In the genomic region with DNA sequence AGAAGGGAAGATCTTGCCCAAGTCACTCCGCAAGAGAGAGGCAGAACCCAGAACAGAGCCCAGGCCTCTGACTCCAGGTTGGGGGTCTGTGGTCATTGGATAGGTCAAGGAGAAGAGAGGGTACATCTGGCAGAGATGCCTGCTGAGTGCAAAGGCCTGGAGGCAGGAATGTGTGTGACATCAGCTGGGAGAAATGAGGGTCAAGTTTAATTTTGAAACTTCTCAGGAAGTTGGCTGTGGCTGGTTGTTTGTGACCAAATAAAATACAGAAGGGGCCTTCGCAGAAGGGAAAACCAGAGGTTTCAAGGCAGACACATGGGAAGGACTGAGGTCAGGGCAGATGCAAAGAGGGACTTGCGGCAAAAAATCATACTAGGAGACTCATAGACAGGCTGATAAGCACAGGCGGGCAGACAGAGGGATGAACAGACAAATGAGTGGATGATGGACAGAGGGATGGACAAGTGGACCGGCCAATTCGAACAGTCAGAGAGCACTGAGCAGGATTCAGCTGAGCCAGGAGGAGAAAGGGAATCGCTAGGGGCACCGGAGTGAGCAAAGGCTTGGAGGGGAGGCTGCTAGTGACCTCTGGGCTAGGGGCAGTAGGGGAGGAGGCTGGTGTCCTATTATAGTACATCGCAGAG, we compare ENCODE assay signal across 25 cellular contexts. TPM values are rescaled to one million over a fixed set of nuclear protein-coding genes. Genes with fewer than 3 reads are reported as not detected.
A peak's percentile ranks its signal among the peaks of the same experiment; 100 is the strongest.
DNase-seq lines count a peak whose midpoint lies in the region; TF ChIP-seq lines count a peak whose summit lies in the region.
"Had no signal": no experiment of that assay in that cellular context is flagged by ENCODE, and none has a peak within 500 bp of the region (broad histone marks: within the 10 kb centered on the region; RNA-seq: fewer than 3 reads in every experiment).

No MANE protein-coding gene starts in this region.

- WGBS in GM23248 (ENCODE audit: low coverage in 1 of 2, low lambda C conversion rate in 2 of 2, missing lambda C conversion rate in 2 of 2), 2 experiments = 78 to 80% methylated on average over 9 of the region's 9 CpGs
- 91 to 92% methylated on average over 8 of the region's 9 CpGs for WGBS in endodermal cell (ENCODE audit: insufficient coverage in 1 of 2, insufficient read length in 1 of 2), 2 experiments

- H3K36me3 ChIP-seq in GM23248 (ENCODE audit: low read depth) (no peaks in the 10 kb centered on the region), endodermal cell (ENCODE audit: control insufficient read depth, insufficient read depth, low read length) (no peaks in the 10 kb centered on the region)
- H3K36me3 ChIP-seq: breast epithelium, spleen, transverse colon had no signal

- H3K27ac ChIP-seq in AG04450 (ENCODE audit: low read depth, low read length) = no peak overlapping the region
- no peak overlapping the region for H3K27ac ChIP-seq in GM23248
- H3K27ac ChIP-seq in endodermal cell (ENCODE audit: low read depth, low read length) = no peak overlapping the region
- H3K27ac ChIP-seq: KMS-11, transverse colon had no signal

- DNase-seq in AG04450 (ENCODE audit: low read depth, low spot score) (no peak), GM23248 (peak; percentile 24), endodermal cell (no peak), neural crest cell (ENCODE audit: low read depth, low spot score) (no peak), NCI-H82 treated with DMSO at 0.1 percent for 48 hours (lab: John Stamatoyannopoulos, UW; ENCODE audit: unreplicated experiment) (no peak), putamen (ENCODE audit: low spot score) (no peak), DMS153 treated with DMSO at 0.1 percent for 48 hours (lab: John Stamatoyannopoulos, UW; ENCODE audit: unreplicated experiment) (no peak)
- DNase-seq in activated CD4-positive, alpha-beta T cell treated with anti-CD3 and anti-CD28 coated beads, Interleukin-2, amount 10 ng/mL, durations not matched to agents 24 days and 14 days = no peak
- DNase-seq: activated gamma-delta T cell treated with Interleukin-2 at 50 U/mL for 16 hours; activated T-cell treated with anti-CD3 and anti-CD28 coated beads, Interleukin-2, amount 50 U/mL, for 1 hour; CD4-positive, CD25-positive, alpha-beta regulatory T cell; H7; hippocampal formation; MV-4-11; NCI-H1694 treated with DMSO at 0.1 percent for 48 hours; NCI-H2171 treated with DMSO at 0.1 percent for 48 hours; NCI-H526; spleen; stimulated activated CD4-positive, alpha-beta T cell treated with anti-CD3 and anti-CD28 coated beads, Interleukin-4, amount 100 ng/mL, for 1 hour; transverse colon had no signal

- H3K9me3 Mint-ChIP-seq in endodermal cell (no peaks in the 10 kb centered on the region), neural crest cell (no peaks in the 10 kb centered on the region)
- no peaks in the 10 kb centered on the region for H3K9me3 Mint-ChIP-seq in activated CD4-positive, alpha-beta T cell treated with anti-CD3 and anti-CD28 coated beads, Interleukin-2, amount 10 ng/mL, durations not matched to agents 24 days and 14 days
- H3K9me3 Mint-ChIP-seq: CD4-positive, CD25-positive, alpha-beta regulatory T cell; stimulated activated naive CD8-positive, alpha-beta T cell treated with anti-CD3 and anti-CD28 coated beads, Interleukin-15, Interleukin-2, amounts not matched to agents 100 ng/mL and 50 ng/mL, for 24 hours had no signal

- H4K20me1 ChIP-seq in GM23248 (ENCODE audit: insufficient read depth) = no peaks in the 10 kb centered on the region

- H2AFZ ChIP-seq in GM23248 = no peak overlapping the region

- H3K9me2 ChIP-seq in GM23248 (ENCODE audit: insufficient read depth) = no peaks in the 10 kb centered on the region

- no peak overlapping the region for H3K4me2 ChIP-seq in GM23248 (ENCODE audit: unreplicated experiment)
- H3K4me2 ChIP-seq: KMS-11 had no signal

- H3K27me3 ChIP-seq in AG04450 (ENCODE audit: control insufficient read depth, insufficient read depth, low read length) = peaks cover 62% of the 10 kb centered on the region
- peaks cover 24% of the 10 kb centered on the region for H3K27me3 ChIP-seq in GM23248 (replicated peaks; ENCODE audit: insufficient read depth)
- peaks cover 14% of the 10 kb centered on the region for H3K27me3 ChIP-seq in endodermal cell (ENCODE audit: control insufficient read depth, insufficient read depth, low read length, poor library complexity, severe bottlenecking)
- H3K27me3 ChIP-seq: breast epithelium had no signal

- no peaks in the 10 kb centered on the region for H3K4me1 ChIP-seq in GM23248 (ENCODE audit: insufficient read depth)
- H3K4me1 ChIP-seq in endodermal cell (ENCODE audit: control insufficient read depth, insufficient read depth, low read length) = no peaks in the 10 kb centered on the region
- H3K4me1 ChIP-seq: breast epithelium, spleen, transverse colon had no signal

- H3K9ac ChIP-seq in GM23248 (no peak overlapping the region), endodermal cell (ENCODE audit: extremely low read depth, low read length, poor library complexity, severe bottlenecking) (no peak overlapping the region)
- H3K9ac ChIP-seq: KMS-11 had no signal

- in situ Hi-C loops in GM23248 (cut with MboI) = loop anchor here (10.0 to 25.0 kb wide), 2 partner anchors 187 to 320 kb away; partner anchors contain the start of genes RASSF1, SLC38A3 and ZMYND10

- H3K9me3 ChIP-seq in AG04450 (ENCODE audit: control insufficient read depth, insufficient read depth, low read length) (no peaks in the 10 kb centered on the region), GM23248 (ENCODE audit: low read depth) (no peaks in the 10 kb centered on the region), endodermal cell (ENCODE audit: control insufficient read depth, low read length) (no peaks in the 10 kb centered on the region)
- H3K9me3 ChIP-seq: breast epithelium, spleen, transverse colon had no signal

- POLR2A ChIA-PET in AG04450 (lab: Yijun Ruan, JAX) = no interaction called here

- intact Hi-C loops in activated CD4-positive, alpha-beta T cell treated with anti-CD3 and anti-CD28 coated beads, Interleukin-2, amount 10 ng/mL, durations not matched to agents 24 days and 14 days (cut with micrococcal nuclease) = no loop called here

- TF ChIP-seq CTCF in AG04450 (IDR thresholded peaks at IDR 0.05; ENCODE audit: low read depth, low read length) = 0 out of 2 replicates have a peak, but pooled peaks have one; percentile 17
- peak; percentile 32 for TF ChIP-seq CTCF in endodermal cell (conservative IDR thresholded peaks at IDR 0.05)
- TF ChIP-seq CTCF in neural crest cell (conservative IDR thresholded peaks at IDR 0.05) = no peak

- CTCF ChIA-PET in AG04450 (lab: Charles Lee) = interaction anchor here (1.5 kb wide), 1 partner anchor 10 kb away, joined by 5 read pairs; no protein-coding TSS in a partner anchor

- no peaks in the 10 kb centered on the region for H3K36me3 Mint-ChIP-seq in endodermal cell (ENCODE audit: low read depth)
- no peaks in the 10 kb centered on the region for H3K36me3 Mint-ChIP-seq in neural crest cell (ENCODE audit: low read depth)
- H3K36me3 Mint-ChIP-seq in activated CD4-positive, alpha-beta T cell treated with anti-CD3 and anti-CD28 coated beads, Interleukin-2, amount 10 ng/mL, durations not matched to agents 24 days and 14 days (ENCODE audit: low read depth) = no peaks in the 10 kb centered on the region
- H3K36me3 Mint-ChIP-seq: CD4-positive, CD25-positive, alpha-beta regulatory T cell had no signal

- H3K79me2 ChIP-seq in GM23248 (ENCODE audit: insufficient read depth) = no peaks in the 10 kb centered on the region

- H3K27ac Mint-ChIP-seq in endodermal cell (no peak overlapping the region), neural crest cell (ENCODE audit: unreplicated experiment) (peak overlapping the region; percentile 9)
- no peak overlapping the region for H3K27ac Mint-ChIP-seq in activated CD4-positive, alpha-beta T cell treated with anti-CD3 and anti-CD28 coated beads, Interleukin-2, amount 10 ng/mL, durations not matched to agents 24 days and 14 days
- H3K27ac Mint-ChIP-seq: CD4-positive, CD25-positive, alpha-beta regulatory T cell; stimulated activated naive CD8-positive, alpha-beta T cell treated with anti-CD3 and anti-CD28 coated beads, Interleukin-15, Interleukin-2, amounts not matched to agents 100 ng/mL and 50 ng/mL, for 24 hours had no signal

- no peak overlapping the region for H3K4me3 Mint-ChIP-seq in endodermal cell
- H3K4me3 Mint-ChIP-seq in neural crest cell = no peak overlapping the region
- no peak overlapping the region for H3K4me3 Mint-ChIP-seq in activated CD4-positive, alpha-beta T cell treated with anti-CD3 and anti-CD28 coated beads, Interleukin-2, amount 10 ng/mL, durations not matched to agents 24 days and 14 days
- H3K4me3 Mint-ChIP-seq: CD4-positive, CD25-positive, alpha-beta regulatory T cell; stimulated activated naive CD8-positive, alpha-beta T cell treated with anti-CD3 and anti-CD28 coated beads, Interleukin-15, Interleukin-2, amounts not matched to agents 100 ng/mL and 50 ng/mL, for 24 hours had no signal

- H3K27me3 Mint-ChIP-seq in endodermal cell (ENCODE audit: insufficient read depth) = peaks cover 22% of the 10 kb centered on the region
- no peaks in the 10 kb centered on the region for H3K27me3 Mint-ChIP-seq in neural crest cell (ENCODE audit: low read depth)
- peaks cover 61% of the 10 kb centered on the region for H3K27me3 Mint-ChIP-seq in activated CD4-positive, alpha-beta T cell treated with anti-CD3 and anti-CD28 coated beads, Interleukin-2, amount 10 ng/mL, durations not matched to agents 24 days and 14 days

- H3F3A ChIP-seq in GM23248 (ENCODE audit: insufficient read depth) = no peaks in the 10 kb centered on the region

- H3K4me3 ChIP-seq in AG04450 (ENCODE audit: low read depth, low read length) (no peak overlapping the region), GM23248 (no peak overlapping the region), endodermal cell (ENCODE audit: low read length) (no peak overlapping the region)
- H3K4me3 ChIP-seq: breast epithelium, coronary artery, lung, spleen, transverse colon had no signal

- H3K4me1 Mint-ChIP-seq in endodermal cell (peaks cover 5% of the 10 kb centered on the region), neural crest cell (peaks cover 31% of the 10 kb centered on the region)
- peaks cover 1% of the 10 kb centered on the region for H3K4me1 Mint-ChIP-seq in activated CD4-positive, alpha-beta T cell treated with anti-CD3 and anti-CD28 coated beads, Interleukin-2, amount 10 ng/mL, durations not matched to agents 24 days and 14 days
- H3K4me1 Mint-ChIP-seq: CD4-positive, CD25-positive, alpha-beta regulatory T cell had no signal

RNA-seq across cellular contexts. Expression of gene CACNA2D2, which starts 28.8 kb away (rescaled TPM):
- polyA plus RNA-seq in AG04450 (2011; rRNA removed) = 0.09 TPM in 2 replicates
- polyA minus RNA-seq in AG04450 (2011; rRNA and poly(A)+ RNA removed) = 0.18 and 0.26 TPM in 2 replicates
- not detected in 2 replicates for total RNA-seq in GM23248 (2014; rRNA removed; shearing (Covaris generic))
- not detected in 2 replicates for polyA plus RNA-seq in GM23248 (2016; fragmentation: Nextera tagmentation; extraction: Ambion mirVana)
- 10 to 100 TPM; 17.6 to 20.7 TPM for total RNA-seq in endodermal cell
- polyA plus RNA-seq in endodermal cell (2013, experiment 1 of 2) = 16.2 TPM
- 12.9 TPM for polyA plus RNA-seq in endodermal cell (2013, experiment 2 of 2)
- 8.7 and 9.3 TPM in 2 replicates for total RNA-seq in neural crest cell
- 0.23 and 0.62 TPM in 2 replicates for total RNA-seq in activated CD4-positive, alpha-beta T cell treated with anti-CD3 and anti-CD28 coated beads, Interleukin-2, amount 10 ng/mL, durations not matched to agents 24 days and 14 days

RNA-seq across cellular contexts. Expression of gene C3orf18, which starts 35.4 kb away (rescaled TPM):
- 10.0 and 11.7 TPM in 2 replicates for polyA plus RNA-seq in AG04450 (2011; rRNA removed)
- 10.3 and 11.9 TPM in 2 replicates for polyA minus RNA-seq in AG04450 (2011; rRNA and poly(A)+ RNA removed)
- total RNA-seq in GM23248 (2014; rRNA removed; shearing (Covaris generic)) = 17.4 and 36.8 TPM in 2 replicates
- polyA plus RNA-seq in GM23248 (2016; fragmentation: Nextera tagmentation; extraction: Ambion mirVana) = 17.3 and 19.3 TPM in 2 replicates
- 10 to 100 TPM; 14.4 to 16.9 TPM for total RNA-seq in endodermal cell
- 15.6 TPM for polyA plus RNA-seq in endodermal cell (2013, experiment 1 of 2)
- 15.4 TPM for polyA plus RNA-seq in endodermal cell (2013, experiment 2 of 2)
- total RNA-seq in neural crest cell = 12.7 and 13.1 TPM in 2 replicates
- 32.6 and 35.4 TPM in 2 replicates for total RNA-seq in activated CD4-positive, alpha-beta T cell treated with anti-CD3 and anti-CD28 coated beads, Interleukin-2, amount 10 ng/mL, durations not matched to agents 24 days and 14 days

RNA-seq across cellular contexts. Expression of gene HEMK1, which starts 37.1 kb away (rescaled TPM):
- 12.1 and 15.5 TPM in 2 replicates for polyA plus RNA-seq in AG04450 (2011; rRNA removed)
- polyA minus RNA-seq in AG04450 (2011; rRNA and poly(A)+ RNA removed) = 14.6 and 17.3 TPM in 2 replicates
- total RNA-seq in GM23248 (2014; rRNA removed; shearing (Covaris generic)) = 15.8 and 15.9 TPM in 2 replicates
- polyA plus RNA-seq in GM23248 (2016; fragmentation: Nextera tagmentation; extraction: Ambion mirVana) = 17.3 and 18.4 TPM in 2 replicates
- total RNA-seq in endodermal cell = 10 to 100 TPM; 24.1 to 25.8 TPM
- 21.2 TPM for polyA plus RNA-seq in endodermal cell (2013, experiment 1 of 2)
- 19.8 TPM for polyA plus RNA-seq in endodermal cell (2013, experiment 2 of 2)
- total RNA-seq in neural crest cell = 22.8 and 22.9 TPM in 2 replicates
- 62.9 and 66.0 TPM in 2 replicates for total RNA-seq in activated CD4-positive, alpha-beta T cell treated with anti-CD3 and anti-CD28 coated beads, Interleukin-2, amount 10 ng/mL, durations not matched to agents 24 days and 14 days
